ENCODE assay signal across 32 cellular contexts in genomic region chr2:85557130-85557529, GRCh38. TPM values are rescaled to one million over a fixed set of nuclear protein-coding genes. Genes with fewer than 3 reads are reported as not detected.
DNase-seq lines count a peak whose midpoint lies in the region; ATAC-seq and TF ChIP-seq lines count a peak whose summit lies in the region.
"Had no signal": no experiment of that assay in that cellular context is flagged by ENCODE, and none has a peak within 500 bp of the region (broad histone marks: within the 10 kb centered on the region; RNA-seq: fewer than 3 reads in every experiment).

No MANE protein-coding gene starts in this region.

- CTCF ChIA-PET in HEK293 (lab: Yijun Ruan, JAX), result interaction anchor here (0.6 to 9.8 kb wide), 5 partner anchors 80 to 517 kb away, joined by 3 to 62 read pairs (median 3); no protein-coding TSS in a partner anchor

- no peaks in the 10 kb centered on the region for H3K4me1 ChIP-seq in HEK293 (ENCODE audit: control insufficient read depth, insufficient read depth, low read length)
- no peaks in the 10 kb centered on the region for H3K4me1 ChIP-seq in neural progenitor cell
- H3K4me1 ChIP-seq: BE2C had no signal

- H3K9me3 Mint-ChIP-seq in neural progenitor cell, result no peaks in the 10 kb centered on the region
- H3K9me3 Mint-ChIP-seq: CD4-positive, alpha-beta memory T cell; CD4-positive, alpha-beta T cell; CD8-positive, alpha-beta memory T cell; CD8-positive, alpha-beta T cell had no signal

- no peaks in the 10 kb centered on the region for H3K27me3 ChIP-seq in neural progenitor cell
- H3K27me3 ChIP-seq: BE2C; BLaER1; BLaER1 treated with 17β-estradiol and CSF1 and Interleukin-3, amounts not matched to agents 10 nM and 100 nM had no signal

- peaks cover 3% of the 10 kb centered on the region for H3K27me3 Mint-ChIP-seq in neural progenitor cell (ENCODE audit: insufficient read depth, low read depth)
- H3K27me3 Mint-ChIP-seq: B cell; CD4-positive, alpha-beta memory T cell; CD4-positive, alpha-beta T cell; CD4-positive, CD25-positive, alpha-beta regulatory T cell; CD8-positive, alpha-beta memory T cell had no signal

- no peak for ATAC-seq in HG03521 (IDR thresholded peaks at IDR 0.05; ENCODE audit: unreplicated experiment)
- ATAC-seq: A549; CD8-positive, alpha-beta T cell had no signal

- H3K9me3 ChIP-seq in HEK293 (ENCODE audit: control insufficient read depth, insufficient read depth, low read depth, low read length) (no peaks in the 10 kb centered on the region), neural progenitor cell (ENCODE audit: low read depth) (no peaks in the 10 kb centered on the region)
- H3K9me3 ChIP-seq: A549; BE2C; BLaER1; BLaER1 treated with 17β-estradiol and CSF1 and Interleukin-3, amounts not matched to agents 10 nM and 100 nM; Caco-2 had no signal

- H3F3A ChIP-seq in neural progenitor cell (ENCODE audit: low read depth), result peaks cover 6% of the 10 kb centered on the region

- H3K79me2 ChIP-seq in neural progenitor cell (ENCODE audit: low read depth), result peaks cover 36% of the 10 kb centered on the region

- H3K4me2 ChIP-seq in neural progenitor cell, result no peak overlapping the region
- H3K4me2 ChIP-seq: A549; BLaER1; BLaER1 treated with 17β-estradiol and CSF1 and Interleukin-3, amounts not matched to agents 10 nM and 100 nM had no signal

- no peak for TF ChIP-seq CTCF in HEK293 (tag by site-specific recombination; IDR thresholded peaks at IDR 0.05)
- no peak for TF ChIP-seq CTCF in neural progenitor cell (IDR thresholded peaks at IDR 0.05)

- no peak overlapping the region for H3K27ac Mint-ChIP-seq in neural progenitor cell
- H3K27ac Mint-ChIP-seq: B cell; CD14-positive monocyte; CD4-positive, alpha-beta T cell; CD8-positive, alpha-beta T cell had no signal

- H3K27ac ChIP-seq in HEK293 (ENCODE audit: extremely low read depth, low read depth, low read length) (no peak overlapping the region), neural progenitor cell (no peak overlapping the region)
- H3K27ac ChIP-seq: 22Rv1; A549; BLaER1; BLaER1 treated with 17β-estradiol and CSF1 and Interleukin-3, amounts not matched to agents 10 nM and 100 nM; C4-2B had no signal

- H4K20me1 ChIP-seq in neural progenitor cell (ENCODE audit: low read depth), result peaks cover 6% of the 10 kb centered on the region

- H2AFZ ChIP-seq in neural progenitor cell (replicated peaks), result no peak overlapping the region

- peak overlapping the region; percentile 1 for H3K9ac ChIP-seq in neural progenitor cell
- H3K9ac ChIP-seq: BLaER1 had no signal

- peaks cover 21 to 63% of the 10 kb centered on the region in 2 experiments for H3K36me3 ChIP-seq in HEK293 (ENCODE audit: control insufficient read depth in 2 of 2, insufficient read depth in 1 of 2, low read length in 2 of 2)
- H3K36me3 ChIP-seq in neural progenitor cell, result no peaks in the 10 kb centered on the region
- H3K36me3 ChIP-seq: BE2C had no signal

- peaks cover 13% of the 10 kb centered on the region for H3K36me3 Mint-ChIP-seq in neural progenitor cell

- DNase-seq in neural progenitor cell (ENCODE audit: low spot score) (no peak), T-helper 2 cell (no peak)
- DNase-seq: 8988T; ACHN; AML-193; BE2C; C1 segment of cervical spinal cord; Caco-2; Calu3; CD4-positive, alpha-beta memory T cell; CD4-positive, alpha-beta T cell; CD4-positive, CD25-positive, alpha-beta regulatory T cell; CD8-positive, alpha-beta memory T cell; CD8-positive, alpha-beta T cell; COR-L47; DMS 273 treated with DMSO at 0.1 percent for 48 hours; DMS153; DMS53; DMS79; DMS79 treated with DMSO at 0.1 percent for 48 hours; DND-41; EL had no signal

- H3K4me3 Mint-ChIP-seq in neural progenitor cell, result no peak overlapping the region
- H3K4me3 Mint-ChIP-seq: B cell; CD14-positive monocyte; CD4-positive, alpha-beta memory T cell; CD8-positive, alpha-beta T cell had no signal

- POLR2A ChIA-PET in HEK293 (lab: Yijun Ruan, JAX), result interaction anchor here (1.1 to 12.3 kb wide), 4 partner anchors 11 to 139 kb away, joined by 4 to 106 read pairs (median 8); partner anchors contain the start of genes MAT2A, RNF181 and SH2D6

- H3K4me3 ChIP-seq in HEK293 (ENCODE audit: low read depth, low read length), result no peak overlapping the region
- H3K4me3 ChIP-seq in neural progenitor cell, result no peak overlapping the region
- H3K4me3 ChIP-seq: A549; BLaER1; BLaER1 treated with 17β-estradiol and CSF1 and Interleukin-3, amounts not matched to agents 10 nM and 100 nM had no signal

- H3K4me1 Mint-ChIP-seq in neural progenitor cell, result peaks cover 24% of the 10 kb centered on the region

TF ChIP-seq in HEK293, 187 proteins besides CTCF, POLR2A, EP300 and RAD21:
- TF ChIP-seq, protein P1, sequence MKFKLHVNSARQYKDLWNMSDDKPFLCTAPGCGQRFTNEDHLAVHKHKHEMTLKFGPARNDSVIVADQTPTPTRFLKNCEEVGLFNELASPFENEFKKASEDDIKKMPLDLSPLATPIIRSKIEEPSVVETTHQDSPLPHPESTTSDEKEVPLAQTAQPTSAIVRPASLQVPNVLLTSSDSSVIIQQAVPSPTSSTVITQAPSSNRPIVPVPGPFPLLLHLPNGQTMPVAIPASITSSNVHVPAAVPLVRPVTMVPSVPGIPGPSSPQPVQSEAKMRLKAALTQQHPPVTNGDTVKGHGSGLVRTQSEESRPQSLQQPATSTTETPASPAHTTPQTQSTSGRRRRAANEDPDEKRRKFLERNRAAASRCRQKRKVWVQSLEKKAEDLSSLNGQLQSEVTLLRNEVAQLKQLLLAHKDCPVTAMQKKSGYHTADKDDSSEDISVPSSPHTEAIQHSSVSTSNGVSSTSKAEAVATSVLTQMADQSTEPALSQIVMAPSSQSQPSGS (tag by site-specific recombination; IDR thresholded peaks at IDR 0.05; ENCODE audit: low read depth), result no peak
- TF ChIP-seq SCRT2 (tag by site-specific recombination; IDR thresholded peaks at IDR 0.05), result peak; percentile 67
TF ChIP-seq in HEK293: peak in this region for 1.

RNA-seq across cellular contexts. Expression of gene GGCX, which starts 4.2 kb away (rescaled TPM):
- 29.7 and 41.7 TPM in 2 replicates for total RNA-seq in neural progenitor cell (ENCODE audit: low replicate concordance)

RNA-seq across cellular contexts. Expression of gene MAT2A, which starts 18.2 kb away (rescaled TPM):
- total RNA-seq in neural progenitor cell (ENCODE audit: low replicate concordance), result 180 and 221 TPM in 2 replicates

RNA-seq across cellular contexts. Expression of gene VAMP8, which starts 20.3 kb away (rescaled TPM):
- total RNA-seq in neural progenitor cell (ENCODE audit: low replicate concordance), result 0.52 and 2.4 TPM in 2 replicates
- total RNA-seq: A673 had no signal

RNA-seq across cellular contexts. Expression of gene VAMP5, which starts 27.1 kb away (rescaled TPM):
- not detected in 2 replicates for total RNA-seq in neural progenitor cell (ENCODE audit: low replicate concordance)

RNA-seq across cellular contexts. Expression of gene RNF181, which starts 38.4 kb away (rescaled TPM):
- total RNA-seq in neural progenitor cell (ENCODE audit: low replicate concordance), result 81.3 and 113 TPM in 2 replicates
